ENCODE assay signal across 8 cellular contexts in the genomic region with DNA sequence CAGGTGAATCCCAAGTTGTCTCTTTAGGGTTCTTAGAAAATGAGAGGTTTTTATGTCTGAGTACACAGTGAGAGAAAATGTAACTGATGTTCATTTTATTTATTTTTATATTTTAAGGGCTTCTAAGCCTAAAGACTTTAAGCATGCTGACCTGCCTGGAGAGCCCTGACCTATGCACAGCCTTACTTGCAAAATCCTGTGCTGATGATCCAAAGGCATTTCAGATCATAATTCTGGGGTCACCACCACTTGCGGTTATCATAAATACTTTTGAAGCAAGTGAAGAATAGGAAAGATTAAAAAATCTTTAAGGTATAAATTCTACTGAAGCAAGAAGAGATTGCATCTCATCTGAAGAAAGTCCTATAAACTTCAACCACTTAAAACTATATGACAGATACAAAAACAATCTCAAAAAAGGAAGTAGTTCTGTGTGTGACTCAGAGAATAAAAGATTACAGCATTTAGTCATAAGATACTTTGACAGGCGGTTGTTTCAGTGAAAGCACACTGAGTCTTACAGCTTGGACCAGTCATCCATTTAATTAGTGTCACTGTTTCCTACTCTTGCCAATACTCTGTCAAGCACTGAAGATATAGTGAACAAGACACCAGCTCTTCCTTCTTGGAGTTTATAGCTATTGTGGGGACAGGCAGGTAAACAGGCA.
A peak's percentile ranks its signal among the peaks of the same experiment; 100 is the strongest.
DNase-seq lines count a peak whose midpoint lies in the region; ATAC-seq, FAIRE-seq and TF ChIP-seq lines count a peak whose summit lies in the region.
"Had no signal": no experiment of that assay in that cellular context is flagged by ENCODE, and none has a peak within 500 bp of the region (broad histone marks: within the 10 kb centered on the region; RNA-seq: fewer than 3 reads in every experiment).

No MANE protein-coding gene starts in this region.

- 50% methylated on average over 2 of the region's 2 CpGs for WGBS in esophagus muscularis mucosa

- ATAC-seq in PC-3 = peak; percentile 87
- ATAC-seq: left ventricle myocardium superior had no signal

- H3K36me3 ChIP-seq in PC-3 (ENCODE audit: low read depth, low read length) (0 out of 2 replicates have a peak, but pooled peaks cover 2% of the 10 kb centered on the region), esophagus muscularis mucosa (no peaks in the 10 kb centered on the region), skeletal muscle satellite cell (ENCODE audit: insufficient read depth, low read length) (no peaks in the 10 kb centered on the region)

- POLR2A ChIA-PET in PC-3 (lab: Charles Lee; ENCODE audit: unreplicated experiment) = interaction anchor here (0.5 to 1.0 kb wide), 3 partner anchors 35 to 290 kb away, joined by 3 to 5 read pairs (median 4); no protein-coding TSS in a partner anchor

- intact Hi-C loops in PC-3 (cut with micrococcal nuclease) = loop anchor here (1.0 kb wide), 1 partner anchor 123 kb away; no protein-coding TSS in a partner anchor
- intact Hi-C loops in esophagus muscularis mucosa (cut with DNase I) = no loop called here

- TF ChIP-seq EP300 in esophagus muscularis mucosa (IDR thresholded peaks at IDR 0.05) = no peak

- TF ChIP-seq POLR2A in H54 (IDR thresholded peaks at IDR 0.05; ENCODE audit: low read depth, low read length) = no peak
- TF ChIP-seq POLR2A in esophagus muscularis mucosa (IDR thresholded peaks at IDR 0.05; ENCODE audit: low read depth) = no peak

- H3F3A ChIP-seq in PC-3 (ENCODE audit: low read length, unreplicated experiment) = peaks cover 7% of the 10 kb centered on the region

- H3K9ac ChIP-seq in PC-3 (ENCODE audit: low read length) = peak overlapping the region; percentile 81
- peak overlapping the region; percentile 36 for H3K9ac ChIP-seq in skeletal muscle satellite cell (ENCODE audit: low read depth, low read length)

- H3K9me3 ChIP-seq in PC-3 (ENCODE audit: low read length) (0 out of 2 replicates have a peak, but pooled peaks cover 3% of the 10 kb centered on the region), esophagus muscularis mucosa (no peaks in the 10 kb centered on the region), skeletal muscle satellite cell (replicated peaks; ENCODE audit: low read length) (no peaks in the 10 kb centered on the region)

- H3K27ac ChIP-seq in PC-3 (ENCODE audit: low read length) (peak overlapping the region; percentile 98), esophagus muscularis mucosa (replicated peaks in 1 of 4) (peak overlapping the region; percentile 58 to 71 (median 59))

- DNase-seq in H54 (ENCODE audit: insufficient read length, low spot score) (peak; percentile 1), PC-3 (peak; percentile 92), esophagus muscularis mucosa (ENCODE audit: extremely low spot score) (no peak), NCI-H2196 (lab: John Stamatoyannopoulos, UW; ENCODE audit: unreplicated experiment) (no peak), HuH-7.5 (ENCODE audit: low spot score) (no peak), germinal center (ENCODE audit: low spot score) (no peak)
- DNase-seq: left ventricle myocardium superior had no signal

- FAIRE-seq in H54 (lab: Jason Lieb, UNC) = no peak

- H3K4me1 ChIP-seq in PC-3 (ENCODE audit: insufficient read depth, low read length) (peaks cover 59% of the 10 kb centered on the region), esophagus muscularis mucosa (peaks cover 0 to 28% (median 9%) of the 10 kb centered on the region in 4 donors), skeletal muscle satellite cell (ENCODE audit: control insufficient read depth, insufficient read depth, low read length) (peaks cover 15% of the 10 kb centered on the region)

- H3K79me2 ChIP-seq in PC-3 (ENCODE audit: low read length) = peaks cover 3% of the 10 kb centered on the region; the same call in 1 of the 2 replicates

- H3K4me3 ChIP-seq in PC-3 (ENCODE audit: low read length) (no peak overlapping the region), esophagus muscularis mucosa (no peak overlapping the region), skeletal muscle satellite cell (ENCODE audit: low read length) (no peak overlapping the region)

- CTCF ChIA-PET in PC-3 (lab: Charles Lee) = no interaction called here

- H3K4me2 ChIP-seq in PC-3 (ENCODE audit: low read length) = peak overlapping the region; percentile 59
- no peak overlapping the region for H3K4me2 ChIP-seq in skeletal muscle satellite cell (ENCODE audit: low read length)

- TF ChIP-seq CTCF in PC-3 (conservative IDR thresholded peaks at IDR 0.05; ENCODE audit: low read depth, low read length) (no peak), esophagus muscularis mucosa (IDR thresholded peaks at IDR 0.05) (no peak)

- BruUV-seq in PC-3 (replicated peaks; lab: Mats Ljungman, UMichigan) = no TSS peak

- H4K20me1 ChIP-seq in PC-3 (ENCODE audit: low read length) = no peaks in the 10 kb centered on the region

- no peaks in the 10 kb centered on the region for H3K9me2 ChIP-seq in PC-3 (replicated peaks; ENCODE audit: low read length)

- no peaks in the 10 kb centered on the region for H3K27me3 ChIP-seq in PC-3 (ENCODE audit: low read length)
- H3K27me3 ChIP-seq in esophagus muscularis mucosa = no peaks in the 10 kb centered on the region
- no peaks in the 10 kb centered on the region for H3K27me3 ChIP-seq in skeletal muscle satellite cell (ENCODE audit: control insufficient read depth, insufficient read depth, low read length)

- H2AFZ ChIP-seq in PC-3 (ENCODE audit: low read length) = no peak overlapping the region

Comparison
In these comparisons a context has a peak if more than half of its experiments do, and no peak if none do; other contexts are left out.
1. DNase-seq: peak in H54 (single experiment) and PC-3 (single experiment); none in esophagus muscularis mucosa (single experiment), NCI-H2196 (single experiment), HuH-7.5 (single experiment) and germinal center (single experiment).